8 cellular contexts compared by ENCODE assay signal in the genomic region with DNA sequence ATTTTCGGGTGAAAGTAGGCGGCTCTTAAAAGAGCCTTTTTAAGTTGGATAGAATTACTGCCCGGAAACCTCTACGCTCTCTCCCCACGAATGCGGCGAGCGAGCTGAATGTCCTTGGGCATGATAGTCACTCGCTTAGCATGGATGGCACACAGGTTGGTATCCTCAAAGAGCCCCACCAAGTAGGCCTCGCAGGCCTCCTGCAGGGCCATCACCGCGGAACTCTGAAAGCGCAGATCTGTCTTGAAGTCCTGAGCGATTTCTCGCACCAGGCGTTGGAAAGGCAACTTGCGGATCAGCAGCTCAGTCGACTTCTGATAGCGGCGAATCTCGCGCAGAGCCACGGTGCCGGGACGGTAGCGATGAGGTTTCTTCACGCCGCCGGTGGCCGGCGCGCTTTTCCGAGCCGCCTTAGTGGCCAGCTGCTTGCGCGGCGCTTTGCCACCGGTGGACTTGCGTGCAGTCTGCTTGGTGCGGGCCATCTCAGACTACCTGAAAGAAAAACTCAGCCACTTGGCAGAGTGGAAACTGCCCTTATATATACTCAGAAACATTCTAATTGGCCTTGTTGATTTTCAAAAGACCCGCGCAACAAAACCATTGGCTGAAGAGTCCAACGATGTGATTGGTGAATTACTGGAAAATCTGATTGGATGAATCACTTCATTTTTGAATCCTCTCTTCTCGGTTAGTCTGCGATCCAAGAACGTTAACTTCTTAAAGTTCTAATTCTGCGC.
A peak's percentile ranks its signal among the peaks of the same experiment; 100 is the strongest.
DNase-seq lines count a peak whose midpoint lies in the region.

No MANE protein-coding gene starts in this region.

- DNase-seq in G401 (ENCODE audit: low spot score) (peak; percentile 91), HAP-1 (ENCODE audit: low spot score in 2 of 2) (peak; percentile 87 to 98), NCI-H146 treated with DMSO at 0.1 percent for 48 hours (lab: John Stamatoyannopoulos, UW; ENCODE audit: unreplicated experiment) (peak; percentile 89), cerebellum (ENCODE audit: low spot score) (peak; percentile 91), kidney glomerular epithelial cell (lab: John Stamatoyannopoulos, UW) (peak; percentile 82), NCI-H510A (lab: John Stamatoyannopoulos, UW) (no peak)
- DNase-seq in activated CD4-positive, CD25-positive, alpha-beta regulatory T cell treated with anti-CD3 and anti-CD28 coated beads, Interleukin-2, amount 50 U/mL, for 72 hours: peak; percentile 66
- DNase-seq in stimulated activated CD4-positive, alpha-beta T cell treated with anti-CD3 and anti-CD28 coated beads, Interleukin-2, amount 100 ng/mL, for 24 hours: peak; percentile 69 to 77

- H3K9me3 ChIP-seq in HAP-1: no peaks in the 10 kb centered on the region

- no peaks in the 10 kb centered on the region for H3K36me3 ChIP-seq in HAP-1 (replicated peaks)

- H3K4me1 ChIP-seq in HAP-1: peaks cover 24% of the 10 kb centered on the region

- H3K27me3 ChIP-seq in HAP-1 (ENCODE audit: low read depth): no peaks in the 10 kb centered on the region

- in situ Hi-C loops in G401 (cut with HindIII; ENCODE audit: low sequenced_read_pairs) (no loop called here), HAP-1 (cut with MboI; ENCODE audit: low sequenced_read_pairs) (loop anchor here (5.0 to 10.0 kb wide), 3 partner anchors 54 to 861 kb away; a partner anchor contains a TSS)

- H3K4me3 ChIP-seq in HAP-1: peak overlapping the region; percentile 75
